In the genomic region with DNA sequence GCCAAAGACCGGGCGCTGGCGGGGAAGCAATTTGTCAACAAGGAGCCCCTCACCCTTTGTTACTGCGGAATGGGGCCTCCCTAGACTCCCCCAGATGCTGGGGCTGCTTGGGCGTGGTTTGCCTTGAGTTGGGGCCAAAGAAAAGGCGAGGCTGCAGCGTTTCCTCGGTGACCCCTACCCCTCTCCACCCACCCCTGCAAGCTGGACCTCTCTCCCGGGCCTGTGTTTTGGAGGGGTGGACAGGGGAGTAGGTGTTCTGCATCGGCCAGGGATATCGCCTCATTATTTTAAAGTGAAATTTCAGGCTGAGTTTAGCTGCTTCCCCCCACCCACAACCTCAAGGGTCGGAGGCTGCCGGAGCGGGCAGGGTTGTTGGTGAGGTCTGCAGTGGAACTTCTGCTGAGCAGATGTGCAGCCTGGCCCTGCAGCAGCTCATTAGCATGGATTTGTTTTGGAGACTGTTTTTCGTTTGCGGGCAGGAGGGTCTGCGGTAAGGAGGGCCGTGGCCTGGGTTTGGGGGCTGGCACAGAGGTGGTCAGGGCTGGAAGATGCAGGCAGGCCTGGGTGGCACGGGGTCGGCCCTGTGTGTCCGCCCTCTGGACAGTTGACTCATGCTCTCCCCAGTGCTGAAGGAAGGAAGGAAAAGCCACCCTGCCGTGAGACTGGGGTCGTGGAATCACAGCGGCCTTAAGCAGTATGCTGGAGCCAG, we compare ENCODE assay signal across 1 cellular context.
TF ChIP-seq lines count a peak whose summit lies in the region.

No MANE protein-coding gene starts in this region.

TF ChIP-seq in HCT116, 20 proteins besides CTCF, POLR2A, EP300 and RAD21 (continued from another document):
- TF ChIP-seq, protein P1, sequence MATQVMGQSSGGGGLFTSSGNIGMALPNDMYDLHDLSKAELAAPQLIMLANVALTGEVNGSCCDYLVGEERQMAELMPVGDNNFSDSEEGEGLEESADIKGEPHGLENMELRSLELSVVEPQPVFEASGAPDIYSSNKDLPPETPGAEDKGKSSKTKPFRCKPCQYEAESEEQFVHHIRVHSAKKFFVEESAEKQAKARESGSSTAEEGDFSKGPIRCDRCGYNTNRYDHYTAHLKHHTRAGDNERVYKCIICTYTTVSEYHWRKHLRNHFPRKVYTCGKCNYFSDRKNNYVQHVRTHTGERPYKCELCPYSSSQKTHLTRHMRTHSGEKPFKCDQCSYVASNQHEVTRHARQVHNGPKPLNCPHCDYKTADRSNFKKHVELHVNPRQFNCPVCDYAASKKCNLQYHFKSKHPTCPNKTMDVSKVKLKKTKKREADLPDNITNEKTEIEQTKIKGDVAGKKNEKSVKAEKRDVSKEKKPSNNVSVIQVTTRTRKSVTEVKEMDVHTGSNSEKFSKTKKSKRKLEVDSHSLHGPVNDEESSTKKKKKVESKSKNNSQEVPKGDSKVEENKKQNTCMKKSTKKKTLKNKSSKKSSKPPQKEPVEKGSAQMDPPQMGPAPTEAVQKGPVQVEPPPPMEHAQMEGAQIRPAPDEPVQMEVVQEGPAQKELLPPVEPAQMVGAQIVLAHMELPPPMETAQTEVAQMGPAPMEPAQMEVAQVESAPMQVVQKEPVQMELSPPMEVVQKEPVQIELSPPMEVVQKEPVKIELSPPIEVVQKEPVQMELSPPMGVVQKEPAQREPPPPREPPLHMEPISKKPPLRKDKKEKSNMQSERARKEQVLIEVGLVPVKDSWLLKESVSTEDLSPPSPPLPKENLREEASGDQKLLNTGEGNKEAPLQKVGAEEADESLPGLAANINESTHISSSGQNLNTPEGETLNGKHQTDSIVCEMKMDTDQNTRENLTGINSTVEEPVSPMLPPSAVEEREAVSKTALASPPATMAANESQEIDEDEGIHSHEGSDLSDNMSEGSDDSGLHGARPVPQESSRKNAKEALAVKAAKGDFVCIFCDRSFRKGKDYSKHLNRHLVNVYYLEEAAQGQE (IDR thresholded peaks at IDR 0.05; ENCODE audit: low read depth): no peak
- TF ChIP-seq ATF3 (IDR thresholded peaks at IDR 0.05): no peak
- TF ChIP-seq SIN3A (IDR thresholded peaks at IDR 0.05; ENCODE audit: low read depth): no peak
- no peak for TF ChIP-seq SP1 (IDR thresholded peaks at IDR 0.05; ENCODE audit: low read depth)
- TF ChIP-seq, protein P2, sequence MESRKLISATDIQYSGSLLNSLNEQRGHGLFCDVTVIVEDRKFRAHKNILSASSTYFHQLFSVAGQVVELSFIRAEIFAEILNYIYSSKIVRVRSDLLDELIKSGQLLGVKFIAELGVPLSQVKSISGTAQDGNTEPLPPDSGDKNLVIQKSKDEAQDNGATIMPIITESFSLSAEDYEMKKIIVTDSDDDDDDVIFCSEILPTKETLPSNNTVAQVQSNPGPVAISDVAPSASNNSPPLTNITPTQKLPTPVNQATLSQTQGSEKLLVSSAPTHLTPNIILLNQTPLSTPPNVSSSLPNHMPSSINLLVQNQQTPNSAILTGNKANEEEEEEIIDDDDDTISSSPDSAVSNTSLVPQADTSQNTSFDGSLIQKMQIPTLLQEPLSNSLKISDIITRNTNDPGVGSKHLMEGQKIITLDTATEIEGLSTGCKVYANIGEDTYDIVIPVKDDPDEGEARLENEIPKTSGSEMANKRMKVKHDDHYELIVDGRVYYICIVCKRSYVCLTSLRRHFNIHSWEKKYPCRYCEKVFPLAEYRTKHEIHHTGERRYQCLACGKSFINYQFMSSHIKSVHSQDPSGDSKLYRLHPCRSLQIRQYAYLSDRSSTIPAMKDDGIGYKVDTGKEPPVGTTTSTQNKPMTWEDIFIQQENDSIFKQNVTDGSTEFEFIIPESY (IDR thresholded peaks at IDR 0.05; ENCODE audit: extremely low read depth, insufficient replicate concordance, low read length): no peak
- TF ChIP-seq ELF1 (IDR thresholded peaks at IDR 0.05; ENCODE audit: borderline replicate concordance, low read depth): no peak
- no peak for TF ChIP-seq POLR2AphosphoS5 (IDR thresholded peaks at IDR 0.05; ENCODE audit: low read depth, low read length)
- no peak for TF ChIP-seq FOSL1 (IDR thresholded peaks at IDR 0.05; ENCODE audit: low read depth)
